ENCODE assay signal across 9 cellular contexts in genomic region chr2:26982102-26982742, GRCh38. TPM values are rescaled to one million over a fixed set of nuclear protein-coding genes. Genes with fewer than 3 reads are reported as not detected.
DNase-seq lines count a peak whose midpoint lies in the region; ATAC-seq and TF ChIP-seq lines count a peak whose summit lies in the region.
"Had no signal": no experiment of that assay in that cellular context is flagged by ENCODE, and none has a peak within 500 bp of the region (broad histone marks: within the 10 kb centered on the region; RNA-seq: fewer than 3 reads in every experiment).

No MANE protein-coding gene starts in this region.

- no peak for ATAC-seq in GM19467 (IDR thresholded peaks at IDR 0.05; ENCODE audit: unreplicated experiment)

- no peak overlapping the region for H3K4me3 ChIP-seq in fibroblast of the aortic adventitia (ENCODE audit: low read depth, low read length)
- H3K4me3 ChIP-seq: skin epidermis had no signal

- DNase-seq in SIG-M5 treated with dmso at 0.1 percent for 504 hours (lab: John Stamatoyannopoulos, UW; ENCODE audit: unreplicated experiment) (peak; percentile 62), SIG-M5 (lab: John Stamatoyannopoulos, UW) (no peak), M059J (ENCODE audit: low read depth) (peak; percentile 66), SKM-1 treated with dmso at 0.1 percent for 144 hours (lab: John Stamatoyannopoulos, UW; ENCODE audit: unreplicated experiment) (peak; percentile 58), fibroblast of the aortic adventitia (ENCODE audit: low read depth) (peak; percentile 48), pons (ENCODE audit: low spot score) (peak; percentile 61), HK-2 (ENCODE audit: unreplicated experiment) (no peak)

- TF ChIP-seq CTCF in fibroblast of the aortic adventitia (IDR thresholded peaks at IDR 0.05; ENCODE audit: insufficient read depth, low read length) = peak; percentile 41

RNA-seq across cellular contexts. Expression of gene MAPRE3, which starts 11.8 kb away (rescaled TPM):
- total RNA-seq in M059J (2014; rRNA removed; shearing (Covaris generic)) = 0.57 and 7.1 TPM in 2 replicates
- 5.3 and 7.2 TPM in 2 replicates for total RNA-seq in fibroblast of the aortic adventitia (ENCODE audit: low replicate concordance)

RNA-seq across cellular contexts. Expression of gene TMEM214, which starts 50.5 kb away (rescaled TPM):
- 88.6 and 98.5 TPM in 2 replicates for total RNA-seq in M059J (2014; rRNA removed; shearing (Covaris generic))
- total RNA-seq in fibroblast of the aortic adventitia (ENCODE audit: low replicate concordance) = 10.3 and 71.6 TPM in 2 replicates

Comparison
In these comparisons a context has a peak if more than half of its experiments do, and no peak if none do; other contexts are left out.
1. DNase-seq: peak in SIG-M5 treated with dmso at 0.1 percent for 504 hours (single experiment), M059J (single experiment), SKM-1 treated with dmso at 0.1 percent for 144 hours (single experiment), fibroblast of the aortic adventitia (single experiment) and pons (single experiment); none in SIG-M5 (single experiment) and HK-2 (single experiment).